ENCODE assay signal across 14 cellular contexts in genomic region chr6:40509163-40509562, GRCh38.
DNase-seq lines count a peak whose midpoint lies in the region; ATAC-seq and TF ChIP-seq lines count a peak whose summit lies in the region.
"Had no signal": no experiment of that assay in that cellular context is flagged by ENCODE, and none has a peak within 500 bp of the region (broad histone marks: within the 10 kb centered on the region; RNA-seq: fewer than 3 reads in every experiment).

No MANE protein-coding gene starts in this region.

- intact Hi-C loops in activated CD4-positive, alpha-beta T cell treated with anti-CD3 and anti-CD28 coated beads, Interleukin-2, amount 10 ng/mL, durations not matched to agents 24 days and 14 days (cut with micrococcal nuclease), result no loop called here

- no peak for TF ChIP-seq CTCF in mesothelial cell of epicardium (IDR thresholded peaks at IDR 0.05; ENCODE audit: unreplicated experiment)

- no peaks in the 10 kb centered on the region for H3K9me3 Mint-ChIP-seq in activated CD4-positive, alpha-beta T cell treated with anti-CD3 and anti-CD28 coated beads, Interleukin-2, amount 10 ng/mL, durations not matched to agents 24 days and 14 days
- no peaks in the 10 kb centered on the region for H3K9me3 Mint-ChIP-seq in mesothelial cell of epicardium

- H3K4me1 Mint-ChIP-seq in activated CD4-positive, alpha-beta T cell treated with anti-CD3 and anti-CD28 coated beads, Interleukin-2, amount 10 ng/mL, durations not matched to agents 24 days and 14 days, result peaks cover 13% of the 10 kb centered on the region
- no peaks in the 10 kb centered on the region for H3K4me1 Mint-ChIP-seq in mesothelial cell of epicardium

- H3K27ac Mint-ChIP-seq in activated CD4-positive, alpha-beta T cell treated with anti-CD3 and anti-CD28 coated beads, Interleukin-2, amount 10 ng/mL, durations not matched to agents 24 days and 14 days, result no peak overlapping the region
- H3K27ac Mint-ChIP-seq in mesothelial cell of epicardium, result no peak overlapping the region

- no peaks in the 10 kb centered on the region for H3K36me3 Mint-ChIP-seq in activated CD4-positive, alpha-beta T cell treated with anti-CD3 and anti-CD28 coated beads, Interleukin-2, amount 10 ng/mL, durations not matched to agents 24 days and 14 days (ENCODE audit: low read depth)
- H3K36me3 Mint-ChIP-seq in mesothelial cell of epicardium, result no peaks in the 10 kb centered on the region

- H3K4me3 Mint-ChIP-seq in activated CD4-positive, alpha-beta T cell treated with anti-CD3 and anti-CD28 coated beads, Interleukin-2, amount 10 ng/mL, durations not matched to agents 24 days and 14 days, result no peak overlapping the region
- H3K4me3 Mint-ChIP-seq in mesothelial cell of epicardium, result no peak overlapping the region

- DNase-seq in activated CD4-positive, alpha-beta T cell treated with anti-CD3 and anti-CD28 coated beads, Interleukin-2, amount 10 ng/mL, durations not matched to agents 24 days and 14 days, result peak; percentile 61
- no peak for DNase-seq in activated CD4-positive, alpha-beta T cell treated with anti-CD3 and anti-CD28 coated beads, Interleukin-2, amount 50 U/mL, for 4 hours
- peak; percentile 2 to 8 for DNase-seq in stimulated activated CD8-positive, alpha-beta memory T cell treated with anti-CD3 and anti-CD28 coated beads, Interleukin-15, amount 100 ng/mL, for 48 hours (ENCODE audit: low read depth in 2 of 2)
- no peak for DNase-seq in stimulated activated CD8-positive, alpha-beta memory T cell treated with anti-CD3 and anti-CD28 coated beads, Interleukin-4, amount 100 ng/mL, for 48 hours
- DNase-seq in kidney tubule cell (ENCODE audit: low spot score) (peak; percentile 41), mesothelial cell of epicardium (ENCODE audit: low spot score in 2 of 2, unreplicated experiment in 2 of 2) (no peak)
- DNase-seq: DMS 273 treated with DMSO at 0.1 percent for 48 hours, GOT3, KG1, NCI-H1436 treated with DMSO at 0.1 percent for 48 hours, NCI-H2029 treated with DMSO at 0.1 percent for 48 hours, NCI-H748 treated with DMSO at 0.1 percent for 48 hours had no signal

- ATAC-seq in HG02970 (IDR thresholded peaks at IDR 0.05; ENCODE audit: low FRiP score, unreplicated experiment), result no peak
- ATAC-seq: HepG2 had no signal

- H3K27me3 Mint-ChIP-seq in activated CD4-positive, alpha-beta T cell treated with anti-CD3 and anti-CD28 coated beads, Interleukin-2, amount 10 ng/mL, durations not matched to agents 24 days and 14 days, result peaks cover 3% of the 10 kb centered on the region
- peaks cover 8% of the 10 kb centered on the region for H3K27me3 Mint-ChIP-seq in mesothelial cell of epicardium (ENCODE audit: low read depth)

Comparison
In these comparisons a context has a peak if more than half of its experiments do, and no peak if none do; other contexts are left out.
1. DNase-seq: peak in activated CD4-positive, alpha-beta T cell treated with anti-CD3 and anti-CD28 coated beads, Interleukin-2, amount 10 ng/mL, durations not matched to agents 24 days and 14 days (single experiment), stimulated activated CD8-positive, alpha-beta memory T cell treated with anti-CD3 and anti-CD28 coated beads, Interleukin-15, amount 100 ng/mL, for 48 hours (2 of 2) and kidney tubule cell (single experiment); none in activated CD4-positive, alpha-beta T cell treated with anti-CD3 and anti-CD28 coated beads, Interleukin-2, amount 50 U/mL, for 4 hours (0 of 2), stimulated activated CD8-positive, alpha-beta memory T cell treated with anti-CD3 and anti-CD28 coated beads, Interleukin-4, amount 100 ng/mL, for 48 hours (single experiment) and mesothelial cell of epicardium (0 of 2).